26 cellular contexts compared by ENCODE assay signal in genomic region chr14:29227631-29228030, GRCh38.
DNase-seq lines count a peak whose midpoint lies in the region; ATAC-seq and TF ChIP-seq lines count a peak whose summit lies in the region.
"Had no signal": no experiment of that assay in that cellular context is flagged by ENCODE, and none has a peak within 500 bp of the region (broad histone marks: within the 10 kb centered on the region; RNA-seq: fewer than 3 reads in every experiment).

No MANE protein-coding gene starts in this region.

- H3K27me3 ChIP-seq in SK-N-SH (ENCODE audit: insufficient read depth) = no peaks in the 10 kb centered on the region
- no peaks in the 10 kb centered on the region for H3K27me3 ChIP-seq in WERI-Rb-1 (ENCODE audit: insufficient read depth, low read depth, severe bottlenecking)
- H3K27me3 ChIP-seq: BLaER1, right atrium auricular region, tibial artery had no signal

- no peaks in the 10 kb centered on the region for H3K9me2 ChIP-seq in SK-N-SH

- CTCF ChIA-PET in SK-N-SH (lab: Yijun Ruan, JAX) = no interaction called here

- no peaks in the 10 kb centered on the region for H3K36me3 ChIP-seq in SK-N-SH (replicated peaks in 1 of 2; ENCODE audit: control insufficient read depth in 1 of 2, insufficient read depth in 2 of 2, low read length in 1 of 2)
- H3K36me3 ChIP-seq in WERI-Rb-1 = no peaks in the 10 kb centered on the region
- H3K36me3 ChIP-seq: BLaER1, right atrium auricular region, tibial artery had no signal

- 7% methylated on average over 1 of the region's 1 CpG for WGBS in SK-N-SH (ENCODE audit: low lambda C conversion rate)

- H3K79me2 ChIP-seq in SK-N-SH (ENCODE audit: insufficient read depth) = no peaks in the 10 kb centered on the region

- ATAC-seq in SK-N-SH treated with all-trans-retinoic acid at 6 μM for 48 hours (no peak), HG03159 (IDR thresholded peaks at IDR 0.05; ENCODE audit: unreplicated experiment) (no peak)
- ATAC-seq: activated CD8-positive, alpha-beta T cell treated with anti-CD3 and anti-CD28 coated beads, Interleukin-2, amount 10 ng/mL, durations not matched to agents 7 days and 5 days; K562; Right ventricle myocardium inferior had no signal

- H3K4me3 ChIP-seq in SK-N-SH (ENCODE audit: low read depth in 2 of 2, low read length in 1 of 2) (no peak overlapping the region), fibroblast of the aortic adventitia (ENCODE audit: low read depth, low read length) (no peak overlapping the region), WERI-Rb-1 (ENCODE audit: low read depth, low read length) (no peak overlapping the region)
- H3K4me3 ChIP-seq: BLaER1, K562, right atrium auricular region, tibial artery had no signal

- TF ChIP-seq EP300 in SK-N-SH (IDR thresholded peaks at IDR 0.05; ENCODE audit: borderline replicate concordance in 1 of 2, low read depth in 1 of 2, low read length in 1 of 2) = no peak

- H3K9me3 ChIP-seq in SK-N-SH (no peaks in the 10 kb centered on the region), WERI-Rb-1 (ENCODE audit: severe bottlenecking) (no peaks in the 10 kb centered on the region)
- H3K9me3 ChIP-seq: BLaER1, Caco-2, right atrium auricular region, tibial artery had no signal

- no peak overlapping the region for H3K9ac ChIP-seq in SK-N-SH
- H3K9ac ChIP-seq: BLaER1 had no signal

- H3K4me1 ChIP-seq in SK-N-SH (ENCODE audit: control insufficient read depth in 1 of 2, insufficient read depth in 2 of 2, low read depth in 1 of 2, low read length in 1 of 2) = no peaks in the 10 kb centered on the region
- H3K4me1 ChIP-seq: BLaER1, Caco-2, right atrium auricular region, tibial artery had no signal

- no peak for TF ChIP-seq CTCF in SK-N-SH (IDR thresholded peaks at IDR 0.05)
- no peak for TF ChIP-seq CTCF in fibroblast of the aortic adventitia (IDR thresholded peaks at IDR 0.05; ENCODE audit: insufficient read depth, low read length)
- no peak for TF ChIP-seq CTCF in WERI-Rb-1 (IDR thresholded peaks at IDR 0.05; ENCODE audit: low read depth, low read length)

- H3K27ac ChIP-seq in SK-N-SH (ENCODE audit: low read depth in 2 of 2, low read length in 1 of 2) (peak overlapping the region in 1 of 2 experiments; percentile 39; a peak in 2 of 4 replicates), WERI-Rb-1 (no peak overlapping the region)
- H3K27ac ChIP-seq: BLaER1, right atrium auricular region, tibial artery had no signal

- peak overlapping the region; percentile 66; the same call in 1 of the 2 replicates for H2AFZ ChIP-seq in SK-N-SH (ENCODE audit: low read depth)

- H3K4me2 ChIP-seq in SK-N-SH = no peak overlapping the region
- H3K4me2 ChIP-seq: BLaER1 had no signal

- no peaks in the 10 kb centered on the region for H4K20me1 ChIP-seq in SK-N-SH (ENCODE audit: insufficient read depth)
- H4K20me1 ChIP-seq: BLaER1 had no signal

- no peak for TF ChIP-seq RAD21 in SK-N-SH (IDR thresholded peaks at IDR 0.05; ENCODE audit: low read length)

- H3F3A ChIP-seq in SK-N-SH (replicated peaks; ENCODE audit: insufficient read depth) = no peaks in the 10 kb centered on the region

- POLR2A ChIA-PET in SK-N-SH (lab: Yijun Ruan, JAX) = no interaction called here

- DNase-seq in SK-N-SH (no peak), amniotic epithelial cell (ENCODE audit: low read depth) (peak; percentile 64), fibroblast of the aortic adventitia (ENCODE audit: low read depth) (peak; percentile 56), mucosa of gallbladder (ENCODE audit: low spot score) (no peak), WERI-Rb-1 (no peak), NCI-H1930 (lab: John Stamatoyannopoulos, UW) (no peak)
- DNase-seq: 8988T; activated CD4-positive, CD25-positive, alpha-beta regulatory T cell treated with anti-CD3 and anti-CD28 coated beads, Interleukin-2, amount 50 U/mL, for 72 hours; activated CD8-positive, alpha-beta T cell treated with anti-CD3 and anti-CD28 coated beads, Interleukin-2, amount 10 ng/mL, durations not matched to agents 7 days and 5 days; activated naive CD4-positive, alpha-beta T cell; amygdala; Caco-2; caudate nucleus; naive B cell; NCI-H1436 treated with DMSO at 0.1 percent for 48 hours; NCI-H2171 treated with DMSO at 0.1 percent for 48 hours; occipital lobe; stimulated activated CD4-positive, alpha-beta T cell treated with anti-CD3 and anti-CD28 coated beads, Interleukin-4, amount 100 ng/mL, for 4 hours; T1000; tibial artery had no signal

TF ChIP-seq in SK-N-SH, 30 proteins besides CTCF, POLR2A, EP300 and RAD21:
- 0 out of 2 replicates have a peak, but pooled peaks have one; percentile 7 for TF ChIP-seq JUND (IDR thresholded peaks at IDR 0.05)
- TF ChIP-seq TEAD4 (IDR thresholded peaks at IDR 0.05; ENCODE audit: borderline replicate concordance, insufficient read depth) = no peak
TF ChIP-seq in SK-N-SH: peak in this region for 1.

TF ChIP-seq in SK-N-SH treated with all-trans-retinoic acid at 6 μM for 48 hours, 23 proteins besides CTCF, POLR2A, EP300 and RAD21:
- no peak for TF ChIP-seq CSRNP3 (CRISPR knock-in tag; IDR thresholded peaks at IDR 0.05)
- no peak for TF ChIP-seq PPARA (CRISPR knock-in tag; IDR thresholded peaks at IDR 0.05; ENCODE audit: borderline replicate concordance)
- TF ChIP-seq CSDC2 (CRISPR knock-in tag; IDR thresholded peaks at IDR 0.05) = no peak
- TF ChIP-seq OSR1 (CRISPR knock-in tag; IDR thresholded peaks at IDR 0.05) = no peak
- no peak for TF ChIP-seq ZNF8 (CRISPR knock-in tag; IDR thresholded peaks at IDR 0.05)
- no peak for TF ChIP-seq PATZ1 (CRISPR knock-in tag; IDR thresholded peaks at IDR 0.05; ENCODE audit: borderline replicate concordance)
- no peak for TF ChIP-seq BACH2 (CRISPR knock-in tag; IDR thresholded peaks at IDR 0.05; ENCODE audit: borderline replicate concordance)

Comparison
In these comparisons a context has a peak if more than half of its experiments do, and no peak if none do; other contexts are left out.
1. DNase-seq: peak in amniotic epithelial cell (single experiment) and fibroblast of the aortic adventitia (single experiment); none in SK-N-SH (single experiment), mucosa of gallbladder (single experiment), WERI-Rb-1 (single experiment) and NCI-H1930 (0 of 2).